8 cellular contexts compared by ENCODE assay signal in the genomic region with DNA sequence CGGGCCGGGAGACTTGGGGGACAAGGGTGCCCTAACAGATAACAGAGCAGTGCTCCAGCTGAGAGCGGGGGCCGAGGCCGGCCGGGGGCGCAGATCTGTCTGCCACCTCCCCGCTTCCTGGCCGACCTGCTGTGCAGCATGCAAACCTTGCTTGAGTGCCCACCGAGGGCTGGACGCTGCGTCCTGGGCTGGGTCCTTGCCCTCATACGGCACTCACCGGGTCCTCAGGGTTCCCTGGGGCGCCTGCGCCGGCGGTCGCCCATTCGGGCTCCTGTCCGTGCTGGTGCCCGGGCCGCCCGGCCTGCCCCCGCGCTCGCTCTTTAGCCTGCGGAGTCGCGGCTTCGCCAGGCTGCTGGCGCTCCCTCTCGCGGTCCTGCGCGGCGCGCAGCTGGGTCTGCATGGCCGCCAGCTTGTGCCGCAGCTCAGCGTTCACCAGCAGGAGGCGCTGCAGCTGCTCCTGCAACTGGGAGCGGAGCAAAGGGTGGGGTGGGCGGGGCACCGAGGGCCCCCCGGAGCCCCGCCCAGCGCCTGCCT. TPM values are rescaled to one million over a fixed set of nuclear protein-coding genes. Genes with fewer than 3 reads are reported as not detected.
DNase-seq lines count a peak whose midpoint lies in the region; ATAC-seq, FAIRE-seq and TF ChIP-seq lines count a peak whose summit lies in the region.

No MANE protein-coding gene starts in this region.

- H3K4me1 ChIP-seq in HUES6 (ENCODE audit: control insufficient read depth, insufficient read depth, low read length) (peaks cover 40% of the 10 kb centered on the region), RWPE2 (ENCODE audit: insufficient read depth, poor library complexity, severe bottlenecking) (peaks cover 13% of the 10 kb centered on the region), gastroesophageal sphincter (peaks cover 7 to 71% (median 32%) of the 10 kb centered on the region in 3 donors), suprapubic skin (peaks cover 52% of the 10 kb centered on the region)

- H3K27me3 ChIP-seq in HUES6 (ENCODE audit: control insufficient read depth, insufficient read depth, low read length), result peaks cover 14% of the 10 kb centered on the region
- H3K27me3 ChIP-seq in RWPE2 (ENCODE audit: insufficient read depth, poor library complexity, severe bottlenecking), result no peaks in the 10 kb centered on the region
- no peaks in the 10 kb centered on the region for H3K27me3 ChIP-seq in gastroesophageal sphincter
- no peaks in the 10 kb centered on the region for H3K27me3 ChIP-seq in suprapubic skin

- ATAC-seq in GM21360 (IDR thresholded peaks at IDR 0.05; ENCODE audit: unreplicated experiment) (peak; percentile 41), RWPE2 (ENCODE audit: low read depth) (peak; percentile 54), gastroesophageal sphincter (peak; percentile 77), omental fat pad (ENCODE audit: low FRiP score) (peak; percentile 66)

- FAIRE-seq in D721Med (lab: Jason Lieb, UNC), result no peak

- no peak for TF ChIP-seq POLR2A in gastroesophageal sphincter (IDR thresholded peaks at IDR 0.05)
- TF ChIP-seq POLR2A in suprapubic skin (IDR thresholded peaks at IDR 0.05), result no peak

- WGBS in gastroesophageal sphincter (ENCODE audit: low coverage in 1 of 2), 2 donors, result 0% methylated on average over 1 of the region's 48 CpGs; no CpG with 5 or more reads in 1 of the 2 donors
- 4% methylated on average over 13 of the region's 48 CpGs for WGBS in suprapubic skin

- H3K27ac ChIP-seq in HUES6 (ENCODE audit: low read depth, low read length) (no peak overlapping the region; the same call in 1 of the 2 replicates), RWPE2 (ENCODE audit: poor library complexity, severe bottlenecking) (peak overlapping the region; percentile 82), gastroesophageal sphincter (peak overlapping the region; percentile 64 to 99 (median 98)), suprapubic skin (peak overlapping the region; percentile 99)

- H3K36me3 ChIP-seq in HUES6 (ENCODE audit: control insufficient read depth, insufficient read depth, low read length) (peaks cover 34% of the 10 kb centered on the region), RWPE2 (ENCODE audit: low read depth) (peaks cover 31% of the 10 kb centered on the region), gastroesophageal sphincter (peaks cover 3 to 36% of the 10 kb centered on the region in 2 donors), suprapubic skin (peaks cover 33% of the 10 kb centered on the region)

- H3K4me3 ChIP-seq in HUES6 (ENCODE audit: low read depth, low read length) (peak overlapping the region; percentile 70), RWPE2 (ENCODE audit: severe bottlenecking) (peak overlapping the region; percentile 32), gastroesophageal sphincter (peak overlapping the region; percentile 39 to 92), suprapubic skin (peak overlapping the region; percentile 77)

- H3K9ac ChIP-seq in HUES6 (ENCODE audit: low read length), result peak overlapping the region; percentile 70

- DNase-seq in D721Med (ENCODE audit: insufficient read length, low spot score), result peak; percentile 88
- peak; percentile 85 for DNase-seq in RWPE2 (ENCODE audit: low spot score)
- peak; percentile 84 to 95 (median 89) for DNase-seq in activated naive CD4-positive, alpha-beta T cell (lab: John Stamatoyannopoulos, UW)
- DNase-seq in omental fat pad (ENCODE audit: low spot score), result peak; percentile 88
- DNase-seq in suprapubic skin (ENCODE audit: low spot score in 2 of 2), result peak; percentile 94 to 95

- no peaks in the 10 kb centered on the region for H3K9me3 ChIP-seq in HUES6 (ENCODE audit: control insufficient read depth, insufficient read depth, low read depth, low read length)
- no peaks in the 10 kb centered on the region for H3K9me3 ChIP-seq in RWPE2 (ENCODE audit: severe bottlenecking)
- no peaks in the 10 kb centered on the region for H3K9me3 ChIP-seq in gastroesophageal sphincter
- no peaks in the 10 kb centered on the region for H3K9me3 ChIP-seq in suprapubic skin

- TF ChIP-seq EP300 in gastroesophageal sphincter (IDR thresholded peaks at IDR 0.05), result no peak
- no peak for TF ChIP-seq EP300 in suprapubic skin (IDR thresholded peaks at IDR 0.05)

- peak; percentile 61 for TF ChIP-seq CTCF in D721Med (IDR thresholded peaks at IDR 0.05; ENCODE audit: insufficient read depth, missing control alignments)
- peak; percentile 95 for TF ChIP-seq CTCF in RWPE2 (IDR thresholded peaks at IDR 0.05; ENCODE audit: poor library complexity, severe bottlenecking)
- TF ChIP-seq CTCF in gastroesophageal sphincter (IDR thresholded peaks at IDR 0.05), result peak in 3 of 4 experiments; percentile 94 to 96 (median 94)
- peak in 2 of 3 donors; percentile 62 to 96 for TF ChIP-seq CTCF in omental fat pad (IDR thresholded peaks at IDR 0.05)
- peak; percentile 80 to 100 for TF ChIP-seq CTCF in suprapubic skin (IDR thresholded peaks at IDR 0.05)

RNA-seq across cellular contexts. Expression of gene RILP, which starts 1.0 kb away (rescaled TPM):
- total RNA-seq in gastroesophageal sphincter, result 10 to 100 TPM; 17.4 to 33.4 (median 22.2) TPM
- total RNA-seq in omental fat pad, result 10 to 100 TPM; 26.5 to 60.5 (median 35.6) TPM
- 10 to 100 TPM; 11.9 to 26.0 (median 20.1) TPM for total RNA-seq in suprapubic skin

RNA-seq across cellular contexts. Expression of gene SCARF1, which starts 3.1 kb away (rescaled TPM):
- 10 to 100 TPM in 3 of 4 donors, 1 to 10 TPM in 1; 8.9 to 16.8 (median 12.7) TPM for total RNA-seq in gastroesophageal sphincter
- 10 to 100 TPM in 3 of 4 donors, 1 to 10 TPM in 1; 7.2 to 43.0 (median 18.8) TPM for total RNA-seq in omental fat pad
- total RNA-seq in suprapubic skin, result 10 to 100 TPM in 1 of 4 donors, 1 to 10 TPM in 3; 1.8 to 12.4 (median 4.6) TPM

RNA-seq across cellular contexts. Expression of gene SLC43A2, which starts 20.0 kb away (rescaled TPM):
- total RNA-seq in gastroesophageal sphincter, result 10 to 100 TPM in 3 of 4 donors, 1 to 10 TPM in 1; 6.4 to 16.8 (median 10.4) TPM
- total RNA-seq in omental fat pad, result 10 to 100 TPM; 21.0 to 39.9 (median 23.1) TPM
- total RNA-seq in suprapubic skin, result 10 to 100 TPM in 2 of 4 donors, 1 to 10 TPM in 2; 4.8 to 11.8 (median 10.6) TPM

RNA-seq across cellular contexts. Expression of gene PRPF8, which starts 36.0 kb away (rescaled TPM):
- total RNA-seq in gastroesophageal sphincter (100 to 1,000 TPM; 111 to 195 (median 161) TPM), omental fat pad (100 to 1,000 TPM; 146 to 215 (median 183) TPM), suprapubic skin (100 to 1,000 TPM; 186 to 341 (median 220) TPM)
